Comparison of ENCODE assay signal across 8 cellular contexts in genomic region chr12:84910549-84911241, GRCh38. TPM values are rescaled to one million over a fixed set of nuclear protein-coding genes. Genes with fewer than 3 reads are reported as not detected.
DNase-seq lines count a peak whose midpoint lies in the region; ATAC-seq and TF ChIP-seq lines count a peak whose summit lies in the region.

No MANE protein-coding gene starts in this region.

- no peak overlapping the region for H2BK15ac ChIP-seq in H9 (ENCODE audit: low read depth, low read length)

- H3K9me3 ChIP-seq in H9 (ENCODE audit: control insufficient read depth, low read depth, low read length), result no peaks in the 10 kb centered on the region
- peaks cover 0 to 4% of the 10 kb centered on the region in 2 donors for H3K9me3 ChIP-seq in esophagus (ENCODE audit: control insufficient read depth in 2 of 2, insufficient read depth in 1 of 2, low read depth in 1 of 2, low read length in 1 of 2)

- peaks cover 10% of the 10 kb centered on the region; the same call in 1 of the 2 replicates for H3K79me2 ChIP-seq in H9 (ENCODE audit: insufficient read depth, low read length)

- H3K9ac ChIP-seq in H9 (ENCODE audit: extremely low read depth, insufficient read length, low read length) (peak overlapping the region; percentile 31), rectal smooth muscle tissue (ENCODE audit: low read length) (no peak overlapping the region)

- H3K36me3 ChIP-seq in esophagus (ENCODE audit: control insufficient read depth in 2 of 2, insufficient read depth in 2 of 2, low read length in 1 of 2) (no peaks in the 10 kb centered on the region), rectal smooth muscle tissue (ENCODE audit: control insufficient read depth, insufficient read depth, low read length) (no peaks in the 10 kb centered on the region)

- no peak for TF ChIP-seq CTCF in H9 (conservative IDR thresholded peaks at IDR 0.05)

- H2AK5ac ChIP-seq in H9 (ENCODE audit: insufficient read length, low read length), result no peak overlapping the region

- H3K79me1 ChIP-seq in H9 (ENCODE audit: insufficient read depth, low read depth, low read length, poor library complexity, severe bottlenecking), result no peaks in the 10 kb centered on the region

- H2BK5ac ChIP-seq in H9 (ENCODE audit: insufficient read length, low read length), result no peak overlapping the region

- H2AFZ ChIP-seq in H9 (ENCODE audit: low read length), result no peak overlapping the region

- no peak overlapping the region for H3K14ac ChIP-seq in H9 (ENCODE audit: insufficient read depth, low read length)

- H3K36me3 Mint-ChIP-seq in H9 (ENCODE audit: insufficient read depth in 1 of 3, low read depth in 3 of 3), result peaks cover 0 to 4% (median 0%) of the 10 kb centered on the region in 3 experiments; a peak in 1 of 7 replicates

- DNase-seq in H9, result peak; percentile 32
- DNase-seq in RPMI8226, result peak; percentile 4
- no peak for DNase-seq in NCI-H1436 (lab: John Stamatoyannopoulos, UW)

- H3K4me3 Mint-ChIP-seq in H9, result peak overlapping the region; percentile 89 to 93

- H3K56ac ChIP-seq in H9 (ENCODE audit: insufficient read length, low read depth, low read length), result no peak overlapping the region

- H4K91ac ChIP-seq in H9 (ENCODE audit: insufficient read length, low read depth, low read length), result no peak overlapping the region

- H3K23ac ChIP-seq in H9 (ENCODE audit: insufficient read length, low read depth, low read length), result no peak overlapping the region

- H3K9me3 Mint-ChIP-seq in H9, result no peaks in the 10 kb centered on the region; a peak in 1 of 5 replicates

- H3K4me3 ChIP-seq in esophagus (ENCODE audit: low read depth in 1 of 2, low read length in 2 of 2), result peak overlapping the region; percentile 57 to 66
- peak overlapping the region; percentile 55 for H3K4me3 ChIP-seq in rectal smooth muscle tissue (ENCODE audit: low read length)

- no peak for ATAC-seq in GM18873 (IDR thresholded peaks at IDR 0.05; ENCODE audit: low FRiP score, unreplicated experiment)
- no peak for ATAC-seq in HG03469 (IDR thresholded peaks at IDR 0.05; ENCODE audit: unreplicated experiment)
- no peak for ATAC-seq in HG02623 (IDR thresholded peaks at IDR 0.05; ENCODE audit: unreplicated experiment)

- no peak overlapping the region for H2BK120ac ChIP-seq in H9 (ENCODE audit: low read depth, low read length, poor library complexity, severe bottlenecking)

- WGBS in H9 (ENCODE audit: extremely low coverage, insufficient read length, low lambda C conversion rate), result no CpG with 5 or more reads among the region's 21 CpGs
- WGBS in esophagus, 2 donors, result 9 to 10% methylated on average over 21 of the region's 21 CpGs

- H3K4me1 ChIP-seq in H9 (ENCODE audit: insufficient read depth, low read length) (no peaks in the 10 kb centered on the region), esophagus (ENCODE audit: control insufficient read depth in 2 of 2, insufficient read depth in 2 of 2, low read length in 1 of 2) (peaks cover 5 to 14% of the 10 kb centered on the region in 2 donors), rectal smooth muscle tissue (ENCODE audit: control insufficient read depth, insufficient read depth, low read length) (no peaks in the 10 kb centered on the region)

- H3K4me2 ChIP-seq in H9 (ENCODE audit: insufficient read depth, insufficient read length, low read length), result peak overlapping the region; percentile 82

- H2BK12ac ChIP-seq in H9 (ENCODE audit: insufficient read length, low read depth, low read length), result no peak overlapping the region

- H4K5ac ChIP-seq in H9 (ENCODE audit: insufficient read length, low read depth, low read length), result no peak overlapping the region

- no peaks in the 10 kb centered on the region for H4K20me1 ChIP-seq in H9 (ENCODE audit: control insufficient read depth, insufficient read depth, insufficient read length)

- H4K8ac ChIP-seq in H9 (replicated peaks; ENCODE audit: insufficient read length, low read depth, low read length), result no peak overlapping the region

- H3K23me2 ChIP-seq in H9 (ENCODE audit: insufficient read length, low read depth, low read length, poor library complexity, severe bottlenecking), result peaks cover 27% of the 10 kb centered on the region

- H3K4me1 Mint-ChIP-seq in H9, result peaks cover 10 to 12% of the 10 kb centered on the region in 2 experiments

- H3K27ac Mint-ChIP-seq in H9, result peak overlapping the region; percentile 14 to 73 (median 29); a peak in 5 of 7 replicates

- H3T11ph ChIP-seq in H9 (ENCODE audit: low read length), result no peak overlapping the region

- no peaks in the 10 kb centered on the region for H3K27me3 ChIP-seq in H9 (ENCODE audit: insufficient read depth, low read length)
- no peaks in the 10 kb centered on the region for H3K27me3 ChIP-seq in esophagus (ENCODE audit: control insufficient read depth in 1 of 2, insufficient read depth in 2 of 2, low read length in 2 of 2)
- peaks cover 8% of the 10 kb centered on the region for H3K27me3 ChIP-seq in rectal smooth muscle tissue (ENCODE audit: control insufficient read depth, insufficient read depth, low read length)

- no peak overlapping the region for H2BK20ac ChIP-seq in H9 (ENCODE audit: low read depth, low read length, poor library complexity, severe bottlenecking)

- no peak overlapping the region for H3K18ac ChIP-seq in H9 (ENCODE audit: insufficient read length, low read depth, low read length)

- no peak overlapping the region for H3K4ac ChIP-seq in H9 (ENCODE audit: low read depth, low read length)

- H3K27ac ChIP-seq in H9 (ENCODE audit: insufficient read length, low read depth, low read length), result no peak overlapping the region
- no peak overlapping the region for H3K27ac ChIP-seq in esophagus (ENCODE audit: low read depth in 2 of 2, low read length in 1 of 2)
- no peak overlapping the region for H3K27ac ChIP-seq in rectal smooth muscle tissue (ENCODE audit: low read depth, low read length)

- H3K27me3 Mint-ChIP-seq in H9 (ENCODE audit: low read depth), result peaks cover 17% of the 10 kb centered on the region

RNA-seq across cellular contexts. Expression of gene SLC6A15, which starts 1.9 kb away (rescaled TPM):
- 12.9 and 16.7 TPM in 2 replicates for total RNA-seq in H9 (2021)
- 1 to 10 TPM; 2.0 to 2.6 TPM for polyA plus RNA-seq in esophagus
